ENCODE assay signal across 27 cellular contexts in genomic region chr20:8924539-8924938, GRCh38.
"Had no signal": no experiment of that assay in that cellular context is flagged by ENCODE, and none has a peak within 500 bp of the region (broad histone marks: within the 10 kb centered on the region; RNA-seq: fewer than 3 reads in every experiment).

No MANE protein-coding gene starts in this region.

- H3K27ac ChIP-seq: stomach, suprapubic skin, testis, thoracic aorta, thyroid gland, tibial artery, tibial nerve, transverse colon, upper lobe of left lung, upper lobe of right lung, uterus, vagina had no signal

- H3K27me3 ChIP-seq: stomach, suprapubic skin, testis, thyroid gland, tibial artery, tibial nerve, transverse colon, upper lobe of left lung, upper lobe of right lung, uterus, vagina had no signal

- H3K4me3 ChIP-seq: stomach, suprapubic skin, testis, thoracic aorta, thyroid gland, tibial artery, tibial nerve, transverse colon, upper lobe of left lung, upper lobe of right lung, uterus, vagina had no signal

- FAIRE-seq: urothelium cell line had no signal

- H3K4me1 ChIP-seq: stomach, suprapubic skin, testis, thyroid gland, tibial artery, tibial nerve, transverse colon, upper lobe of left lung, upper lobe of right lung, uterus, vagina had no signal

- H3K36me3 ChIP-seq: stomach, suprapubic skin, thoracic aorta, thyroid gland, tibial artery, tibial nerve, transverse colon, upper lobe of left lung, upper lobe of right lung, uterus, vagina had no signal

- H3K9me3 ChIP-seq: stomach, suprapubic skin, testis, thoracic aorta, thyroid gland, tibial artery, transverse colon, upper lobe of left lung, upper lobe of right lung, uterus, vagina had no signal

- DNase-seq: stimulated activated CD4-positive, alpha-beta T cell treated with anti-CD3 and anti-CD28 coated beads, Interleukin-2, amount 100 ng/mL, for 48 hours; stimulated activated CD4-positive, alpha-beta T cell treated with anti-CD3 and anti-CD28 coated beads, Interleukin-4, amount 100 ng/mL, for 1 hour; stimulated activated CD4-positive, alpha-beta T cell treated with anti-CD3 and anti-CD28 coated beads, Interleukin-4, amount 100 ng/mL, for 24 hours; stimulated activated CD4-positive, alpha-beta T cell treated with anti-CD3 and anti-CD28 coated beads, Interleukin-4, amount 100 ng/mL, for 4 hours; stimulated activated CD8-positive, alpha-beta memory T cell treated with anti-CD3 and anti-CD28 coated beads, Interleukin-4, amount 100 ng/mL, for 48 hours; stimulated activated naive B cell treated with anti-CD40 and anti-IgM and Interleukin-4, amounts not matched to agents 10 μg/mL and 1 μg/mL and 100 μg/mL, for 72 hours; stimulated activated naive CD4-positive, alpha-beta T cell; stimulated activated naive CD4-positive, alpha-beta T cell treated with Interleukin-2 at 50 U/mL for 16 hours; stimulated activated naive CD8-positive, alpha-beta T cell treated with anti-CD3 and anti-CD28 coated beads, Interleukin-15, amount 100 ng/mL, for 72 hours; stimulated activated naive CD8-positive, alpha-beta T cell treated with anti-CD3 and anti-CD28 coated beads, Interleukin-15, Interleukin-2, amounts not matched to agents 100 U/mL and 50 U/mL, for 24 hours; stomach; substantia nigra; testis; thyroid gland; tibial artery; transverse colon; trophoblast cell; upper lobe of left lung; upper lobe of right lung; uterus had no signal

- ATAC-seq: stimulated activated effector memory CD8-positive, alpha-beta T cell treated with anti-CD3 and anti-CD28 coated beads, Interleukin-12 subunit alpha, Interleukin-12 subunit beta, amount 100 ng/mL, for 72 hours; stimulated activated memory B cell treated with anti-CD40 and anti-IgM and Interleukin-4, amounts not matched to agents 10 μg/mL and 1 μg/mL and 100 μg/mL, for 72 hours; stimulated activated naive B cell treated with anti-CD40 and anti-IgM and Interleukin-4, amounts not matched to agents 10 μg/mL and 1 μg/mL and 100 μg/mL, for 72 hours; stimulated activated naive CD8-positive, alpha-beta T cell treated with anti-CD3 and anti-CD28 coated beads, Interleukin-15, amount 100 ng/mL, for 72 hours; stimulated activated naive CD8-positive, alpha-beta T cell treated with anti-CD3 and anti-CD28 coated beads, Interleukin-15, Interleukin-2, amounts not matched to agents 100 U/mL and 50 U/mL, for 24 hours; upper lobe of right lung had no signal
